Comparison of ENCODE assay signal across 16 cellular contexts in the genomic region with DNA sequence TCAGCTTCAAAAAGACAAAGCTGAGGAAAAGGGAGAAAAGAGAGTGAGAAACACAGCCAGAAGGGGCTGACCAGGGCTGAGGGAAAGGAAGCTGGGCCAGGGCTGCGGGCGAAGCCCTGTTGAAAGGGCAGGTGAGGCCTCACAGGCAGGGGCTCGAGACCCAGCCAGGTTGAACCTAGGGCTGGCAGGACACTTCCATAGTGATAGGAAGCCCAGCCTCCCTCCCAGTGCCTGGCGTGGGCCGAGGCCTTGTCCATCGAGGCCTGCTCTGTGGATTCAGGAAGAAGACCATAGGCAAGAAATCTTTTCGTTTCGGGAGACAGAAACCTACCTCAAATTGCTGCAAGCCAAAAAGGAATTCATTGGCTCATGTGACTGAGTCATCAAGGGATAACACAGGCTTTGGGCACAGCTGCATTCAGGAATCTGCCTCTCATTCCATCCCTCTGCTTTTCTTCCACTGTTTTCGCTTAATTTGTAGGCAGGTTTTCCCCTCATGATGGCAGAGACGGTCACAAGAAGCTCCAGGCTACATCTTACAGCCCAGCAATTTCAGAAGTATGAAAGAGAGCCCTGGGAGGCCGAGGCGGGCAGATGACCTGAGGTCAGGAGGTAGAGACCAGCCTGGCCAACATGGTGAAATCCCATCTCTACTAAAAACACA.
DNase-seq lines count a peak whose midpoint lies in the region; ATAC-seq and TF ChIP-seq lines count a peak whose summit lies in the region.
"Had no signal": no experiment of that assay in that cellular context is flagged by ENCODE, and none has a peak within 500 bp of the region (broad histone marks: within the 10 kb centered on the region; RNA-seq: fewer than 3 reads in every experiment).

No MANE protein-coding gene starts in this region.

- no peaks in the 10 kb centered on the region for H3K4me1 Mint-ChIP-seq in GM23338
- H3K4me1 Mint-ChIP-seq: B cell had no signal

- no peak for TF ChIP-seq CTCF in GM23338 (conservative IDR thresholded peaks at IDR 0.05; ENCODE audit: low read depth in 2 of 2)
- TF ChIP-seq CTCF in fibroblast of villous mesenchyme (IDR thresholded peaks at IDR 0.05; ENCODE audit: insufficient read depth, low read depth, low read length): no peak
- TF ChIP-seq CTCF in upper lobe of right lung (IDR thresholded peaks at IDR 0.05): no peak
- TF ChIP-seq CTCF in right atrium auricular region (IDR thresholded peaks at IDR 0.05): no peak

- no peaks in the 10 kb centered on the region for H4K20me1 ChIP-seq in GM23338 (replicated peaks; ENCODE audit: insufficient read depth)
- H4K20me1 ChIP-seq: BLaER1 treated with 17β-estradiol and CSF1 and Interleukin-3, amounts not matched to agents 10 nM and 100 nM had no signal

- peaks cover 7% of the 10 kb centered on the region for H3K27me3 Mint-ChIP-seq in GM23338 (ENCODE audit: insufficient read depth, low read depth, poor library complexity)

- no peaks in the 10 kb centered on the region for H3F3A ChIP-seq in GM23338 (replicated peaks; ENCODE audit: low read depth)

- H3K36me3 ChIP-seq in GM23338 (ENCODE audit: insufficient read depth) (no peaks in the 10 kb centered on the region), SJCRH30 (no peaks in the 10 kb centered on the region), upper lobe of right lung (no peaks in the 10 kb centered on the region), right atrium auricular region (no peaks in the 10 kb centered on the region)
- H3K36me3 ChIP-seq: BLaER1 treated with 17β-estradiol and CSF1 and Interleukin-3, amounts not matched to agents 10 nM and 100 nM had no signal

- no peak overlapping the region for H3K4me3 ChIP-seq in GM23338
- H3K4me3 ChIP-seq in SJCRH30: no peak overlapping the region
- no peak overlapping the region for H3K4me3 ChIP-seq in fibroblast of villous mesenchyme (ENCODE audit: low read depth, low read length)
- H3K4me3 ChIP-seq in upper lobe of right lung: no peak overlapping the region
- no peak overlapping the region for H3K4me3 ChIP-seq in right atrium auricular region
- H3K4me3 ChIP-seq: BLaER1 treated with 17β-estradiol and CSF1 and Interleukin-3, amounts not matched to agents 10 nM and 100 nM; GM12878 had no signal

- no peak overlapping the region for H3K27ac ChIP-seq in GM23338 (ENCODE audit: low read depth)
- H3K27ac ChIP-seq in SJCRH30: no peak overlapping the region
- no peak overlapping the region for H3K27ac ChIP-seq in upper lobe of right lung
- H3K27ac ChIP-seq in right atrium auricular region: no peak overlapping the region
- H3K27ac ChIP-seq: BLaER1 treated with 17β-estradiol and CSF1 and Interleukin-3, amounts not matched to agents 10 nM and 100 nM had no signal

- no peaks in the 10 kb centered on the region for H3K36me3 Mint-ChIP-seq in GM23338 (ENCODE audit: low read depth)
- H3K36me3 Mint-ChIP-seq: CD8-positive, alpha-beta T cell had no signal

- no peak for ATAC-seq in GM23338
- no peak for ATAC-seq in upper lobe of right lung
- ATAC-seq in HG03460 (IDR thresholded peaks at IDR 0.05; ENCODE audit: unreplicated experiment): no peak
- ATAC-seq: CD8-positive, alpha-beta T cell; GM12878 had no signal

- 0 out of 2 replicates have a peak, but pooled peaks cover 4% of the 10 kb centered on the region for H3K9me2 ChIP-seq in GM23338 (ENCODE audit: insufficient read depth)

- H3K4me1 ChIP-seq in GM23338 (ENCODE audit: insufficient read depth) (no peaks in the 10 kb centered on the region), SJCRH30 (peaks cover 11% of the 10 kb centered on the region), upper lobe of right lung (no peaks in the 10 kb centered on the region), right atrium auricular region (no peaks in the 10 kb centered on the region)

- no peak overlapping the region for H3K4me2 ChIP-seq in GM23338

- H3K9me3 Mint-ChIP-seq in GM23338: peaks cover 3% of the 10 kb centered on the region; the same call in 1 of the 3 replicates
- H3K9me3 Mint-ChIP-seq: CD8-positive, alpha-beta T cell; H9 had no signal

- no peak overlapping the region for H3K27ac Mint-ChIP-seq in GM23338
- H3K27ac Mint-ChIP-seq: B cell; CD8-positive, alpha-beta T cell; H9 had no signal

- H2AFZ ChIP-seq in GM23338: 0 out of 2 replicates have a peak overlapping the region, but pooled peaks have one; percentile 10

- intact Hi-C loops in upper lobe of right lung (cut with DNase I): no loop called here

- no peaks in the 10 kb centered on the region for H3K79me2 ChIP-seq in GM23338 (replicated peaks; ENCODE audit: insufficient read depth)

- no peaks in the 10 kb centered on the region for H3K9me3 ChIP-seq in SJCRH30 (replicated peaks)
- H3K9me3 ChIP-seq in upper lobe of right lung: no peaks in the 10 kb centered on the region
- H3K9me3 ChIP-seq in right atrium auricular region: no peaks in the 10 kb centered on the region

- DNase-seq in GM23338 (ENCODE audit: low spot score): no peak
- peak; percentile 26 to 46 for DNase-seq in SJCRH30
- DNase-seq in fibroblast of villous mesenchyme (ENCODE audit: low read depth): peak; percentile 3
- peak; percentile 39 for DNase-seq in upper lobe of right lung
- DNase-seq in GM03348 (ENCODE audit: low spot score): no peak
- DNase-seq in right atrium auricular region (ENCODE audit: low spot score): no peak
- DNase-seq: 8988T; Calu3; CD8-positive, alpha-beta T cell; DMS79 treated with DMSO at 0.1 percent for 48 hours; GF-D8; H9 had no signal

- no peak overlapping the region; the same call in 2 of the 3 replicates for H3K4me3 Mint-ChIP-seq in GM23338
- H3K4me3 Mint-ChIP-seq: B cell; CD8-positive, alpha-beta T cell; H9 had no signal

- no peaks in the 10 kb centered on the region for H3K27me3 ChIP-seq in GM23338 (ENCODE audit: insufficient read depth)
- H3K27me3 ChIP-seq in SJCRH30: no peaks in the 10 kb centered on the region
- H3K27me3 ChIP-seq in upper lobe of right lung: peaks cover 9% of the 10 kb centered on the region
- no peaks in the 10 kb centered on the region for H3K27me3 ChIP-seq in right atrium auricular region
- H3K27me3 ChIP-seq: BLaER1 treated with 17β-estradiol and CSF1 and Interleukin-3, amounts not matched to agents 10 nM and 100 nM had no signal

TF ChIP-seq in GM23338, 12 proteins besides CTCF, POLR2A, EP300 and RAD21:
- TF ChIP-seq NANOG (IDR thresholded peaks at IDR 0.05; ENCODE audit: borderline replicate concordance): no peak
- no peak for TF ChIP-seq EZH2phosphoT487 (IDR thresholded peaks at IDR 0.05; ENCODE audit: unreplicated experiment)
- TF ChIP-seq, protein P1, sequence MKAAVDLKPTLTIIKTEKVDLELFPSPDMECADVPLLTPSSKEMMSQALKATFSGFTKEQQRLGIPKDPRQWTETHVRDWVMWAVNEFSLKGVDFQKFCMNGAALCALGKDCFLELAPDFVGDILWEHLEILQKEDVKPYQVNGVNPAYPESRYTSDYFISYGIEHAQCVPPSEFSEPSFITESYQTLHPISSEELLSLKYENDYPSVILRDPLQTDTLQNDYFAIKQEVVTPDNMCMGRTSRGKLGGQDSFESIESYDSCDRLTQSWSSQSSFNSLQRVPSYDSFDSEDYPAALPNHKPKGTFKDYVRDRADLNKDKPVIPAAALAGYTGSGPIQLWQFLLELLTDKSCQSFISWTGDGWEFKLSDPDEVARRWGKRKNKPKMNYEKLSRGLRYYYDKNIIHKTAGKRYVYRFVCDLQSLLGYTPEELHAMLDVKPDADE (IDR thresholded peaks at IDR 0.05): no peak

Comparison
In these comparisons a context has a peak if more than half of its experiments do, and no peak if none do; other contexts are left out.
1. DNase-seq: peak in SJCRH30 (2 of 2), fibroblast of villous mesenchyme (single experiment) and upper lobe of right lung (single experiment); none in GM23338 (single experiment), GM03348 (single experiment) and right atrium auricular region (single experiment).